ENCODE assay signal across 8 cellular contexts in genomic region chrX:49054073-49054762, GRCh38. TPM values are rescaled to one million over a fixed set of nuclear protein-coding genes. Genes with fewer than 3 reads are reported as not detected.
DNase-seq lines count a peak whose midpoint lies in the region; ATAC-seq and TF ChIP-seq lines count a peak whose summit lies in the region.

No MANE protein-coding gene starts in this region.

- H3K9me3 Mint-ChIP-seq in WTC11: no peaks in the 10 kb centered on the region

- H3K4me3 ChIP-seq in GM12865 (ENCODE audit: low read depth, low read length) (peak overlapping the region; percentile 74), foreskin fibroblast (ENCODE audit: low read depth in 1 of 2, low read length in 2 of 2) (peak overlapping the region; percentile 51 to 58)

- no peaks in the 10 kb centered on the region for H3K36me3 Mint-ChIP-seq in WTC11

- DNase-seq in GM12865 (ENCODE audit: low read depth) (no peak), WTC11 (ENCODE audit: low spot score) (no peak), foreskin fibroblast (no peak), sciatic nerve (ENCODE audit: low spot score) (no peak), 8988T (no peak), NCI-H2227 treated with DMSO at 0.1 percent for 48 hours (lab: John Stamatoyannopoulos, UW) (no peak)
- DNase-seq in central memory CD4-positive, alpha-beta T cell: no peak

- peak overlapping the region; percentile 82 for H3K4me3 Mint-ChIP-seq in WTC11

- H3K27ac Mint-ChIP-seq in WTC11: peak overlapping the region; percentile 64

- TF ChIP-seq CTCF in GM12865 (IDR thresholded peaks at IDR 0.05; ENCODE audit: insufficient read depth, low read depth, low read length, missing control alignments): no peak
- TF ChIP-seq CTCF in WTC11 (IDR thresholded peaks at IDR 0.05): no peak
- TF ChIP-seq CTCF in foreskin fibroblast (IDR thresholded peaks at IDR 0.05; ENCODE audit: low read depth, low read length): no peak

- CTCF ChIA-PET in WTC11 (lab: Charles Lee): no interaction called here

- no peak for ATAC-seq in WTC11
- ATAC-seq in sciatic nerve: peak; percentile 9
- no peak for ATAC-seq in HG03442 (IDR thresholded peaks at IDR 0.05; ENCODE audit: unreplicated experiment)

- POLR2A ChIA-PET in WTC11 (lab: Charles Lee): no interaction called here

- intact Hi-C loops in sciatic nerve (cut with DNase I): no loop called here

- peaks cover 21% of the 10 kb centered on the region for H3K4me1 Mint-ChIP-seq in WTC11

- H3K27me3 Mint-ChIP-seq in WTC11 (ENCODE audit: low read depth): no peaks in the 10 kb centered on the region; the same call in 1 of the 2 replicates

TF ChIP-seq in WTC11, 78 proteins besides CTCF, POLR2A, EP300 and RAD21:
- no peak for TF ChIP-seq ERG (CRISPR knock-in tag; IDR thresholded peaks at IDR 0.05)
- no peak for TF ChIP-seq ZNF281 (CRISPR knock-in tag; IDR thresholded peaks at IDR 0.05)
- no peak for TF ChIP-seq ZNF232 (CRISPR knock-in tag; IDR thresholded peaks at IDR 0.05)
- TF ChIP-seq PRRX2 (CRISPR knock-in tag; IDR thresholded peaks at IDR 0.05): no peak
- TF ChIP-seq CREM (CRISPR knock-in tag; IDR thresholded peaks at IDR 0.05): no peak
- no peak for TF ChIP-seq ZBTB43 (CRISPR knock-in tag; IDR thresholded peaks at IDR 0.05)
- TF ChIP-seq PRDM15 (CRISPR knock-in tag; IDR thresholded peaks at IDR 0.05): no peak
- no peak for TF ChIP-seq CREB1 (CRISPR knock-in tag; IDR thresholded peaks at IDR 0.05)
- no peak for TF ChIP-seq GRHL2 (CRISPR knock-in tag; IDR thresholded peaks at IDR 0.05; ENCODE audit: insufficient replicate concordance, severe bottlenecking)
- TF ChIP-seq MXD4 (CRISPR knock-in tag; IDR thresholded peaks at IDR 0.05; ENCODE audit: borderline replicate concordance): no peak
- TF ChIP-seq AR (CRISPR knock-in tag; IDR thresholded peaks at IDR 0.05): no peak
- no peak for TF ChIP-seq ZNF138 (CRISPR knock-in tag; conservative IDR thresholded peaks at IDR 0.05)
- TF ChIP-seq RORB (CRISPR knock-in tag; IDR thresholded peaks at IDR 0.05): no peak
- TF ChIP-seq FOXP1 (CRISPR knock-in tag; IDR thresholded peaks at IDR 0.05; ENCODE audit: borderline replicate concordance): no peak
- TF ChIP-seq ZNF317 (CRISPR knock-in tag; IDR thresholded peaks at IDR 0.05; ENCODE audit: borderline replicate concordance, low read depth): no peak
- no peak for TF ChIP-seq ZBTB21 (CRISPR knock-in tag; IDR thresholded peaks at IDR 0.05; ENCODE audit: borderline replicate concordance)

RNA-seq across cellular contexts. Expression of gene CCDC120, which starts 4.6 kb away (rescaled TPM):
- total RNA-seq in WTC11 (2021) (13.0 to 15.2 TPM (median 14.4 TPM) in 3 replicates), sciatic nerve (7.9 TPM)

RNA-seq across cellular contexts. Expression of gene TFE3, which starts 11.1 kb away (rescaled TPM):
- total RNA-seq in WTC11 (2021) (46.4 to 51.2 TPM (median 50.0 TPM) in 3 replicates), sciatic nerve (69.0 TPM)

RNA-seq across cellular contexts. Expression of gene PRAF2, which starts 19.6 kb away (rescaled TPM):
- 14.8 to 16.1 TPM (median 15.0 TPM) in 3 replicates for total RNA-seq in WTC11 (2021)
- 29.6 TPM for total RNA-seq in sciatic nerve

RNA-seq across cellular contexts. Expression of gene WDR45, which starts 25.5 kb away (rescaled TPM):
- total RNA-seq in WTC11 (2021) (20.0 to 23.9 TPM (median 21.4 TPM) in 3 replicates), sciatic nerve (70.9 TPM)

RNA-seq across cellular contexts. Expression of gene GRIPAP1, which starts 52.2 kb away (rescaled TPM):
- 60.0 to 70.7 TPM (median 60.9 TPM) in 3 replicates for total RNA-seq in WTC11 (2021)
- 53.5 TPM for total RNA-seq in sciatic nerve
